Comparison of ENCODE assay signal across 16 cellular contexts in genomic region chr17:73532441-73532901, GRCh38.
DNase-seq lines count a peak whose midpoint lies in the region; ATAC-seq and TF ChIP-seq lines count a peak whose summit lies in the region.
"Had no signal": no experiment of that assay in that cellular context is flagged by ENCODE, and none has a peak within 500 bp of the region (broad histone marks: within the 10 kb centered on the region; RNA-seq: fewer than 3 reads in every experiment).

No MANE protein-coding gene starts in this region.

- no peak for ATAC-seq in HG02870 (IDR thresholded peaks at IDR 0.05; ENCODE audit: unreplicated experiment)
- ATAC-seq: natural killer cell treated with Interleukin-12 subunit alpha and Interleukin-12 subunit beta and Interleukin-15 and Interleukin-18, amount 100 ng/mL, for 72 hours had no signal

- WGBS in stomach, 5 donors = 45 to 65% (median 55%) methylated on average over 8 to 9 of the region's 9 CpGs

- TF ChIP-seq EP300 in stomach (IDR thresholded peaks at IDR 0.05) = no peak

- H3K27ac ChIP-seq in stomach = no peak overlapping the region
- no peak overlapping the region for H3K27ac ChIP-seq in breast epithelium
- H3K27ac ChIP-seq: sigmoid colon had no signal

- no peaks in the 10 kb centered on the region for H3K36me3 ChIP-seq in stomach
- no peaks in the 10 kb centered on the region for H3K36me3 ChIP-seq in breast epithelium
- H3K36me3 ChIP-seq: HAP-1, sigmoid colon had no signal

- TF ChIP-seq POLR2A in stomach (IDR thresholded peaks at IDR 0.05) (no peak), breast epithelium (IDR thresholded peaks at IDR 0.05) (no peak)

- intact Hi-C loops in stomach (cut with DNase I; ENCODE audit: low total_unique reads) (no loop called here), breast epithelium (cut with DNase I; ENCODE audit: low total_unique reads) (no loop called here)

- H3K4me3 ChIP-seq in stomach (no peak overlapping the region), breast epithelium (no peak overlapping the region)
- H3K4me3 ChIP-seq: HAP-1, sigmoid colon had no signal

- DNase-seq in COLO668 (lab: John Stamatoyannopoulos, UW; ENCODE audit: unreplicated experiment) (peak; percentile 25), KBM-7 (peak; percentile 1), NCI-H69 (lab: John Stamatoyannopoulos, UW) (peak; percentile 84), left kidney (ENCODE audit: low read depth, low spot score) (peak; percentile 83), CD1c-positive myeloid dendritic cell (ENCODE audit: extremely low spot score) (no peak), stomach (no peak), breast epithelium (ENCODE audit: low spot score in 2 of 2) (no peak)
- DNase-seq: activated CD4-positive, CD25-positive, alpha-beta regulatory T cell; activated CD8-positive, alpha-beta memory T cell treated with anti-CD3 and anti-CD28 coated beads, Interleukin-2, amount 50 U/mL, for 4 hours; activated naive CD8-positive, alpha-beta T cell treated with anti-CD3 and anti-CD28 coated beads for 36 hours; CD4-positive, CD25-positive, alpha-beta regulatory T cell; kidney glomerular epithelial cell; sigmoid colon had no signal

- no peaks in the 10 kb centered on the region for H3K9me3 ChIP-seq in stomach
- no peaks in the 10 kb centered on the region for H3K9me3 ChIP-seq in breast epithelium
- H3K9me3 ChIP-seq: HAP-1, sigmoid colon had no signal

- in situ Hi-C loops in KBM-7 (cut with MboI; ENCODE audit: low pct_unique_long_range_greater_than_20kb, low sequenced_read_pairs) = no loop called here

- peaks cover 0 to 26% (median 0%) of the 10 kb centered on the region in 3 donors for H3K27me3 ChIP-seq in stomach
- H3K27me3 ChIP-seq in breast epithelium = no peaks in the 10 kb centered on the region
- H3K27me3 ChIP-seq: sigmoid colon had no signal

- no peaks in the 10 kb centered on the region for H3K4me1 ChIP-seq in stomach
- H3K4me1 ChIP-seq in breast epithelium = no peaks in the 10 kb centered on the region
- H3K4me1 ChIP-seq: HAP-1, sigmoid colon had no signal

- TF ChIP-seq CTCF in stomach (IDR thresholded peaks at IDR 0.05) (no peak), breast epithelium (IDR thresholded peaks at IDR 0.05) (no peak)

Comparison
In these comparisons a context has a peak if more than half of its experiments do, and no peak if none do; other contexts are left out.
1. DNase-seq: peak in COLO668 (single experiment), KBM-7 (single experiment), NCI-H69 (single experiment) and left kidney (single experiment); none in CD1c-positive myeloid dendritic cell (single experiment), stomach (single experiment) and breast epithelium (0 of 2).